In genomic region chr12:65327207-65328076, GRCh38 we compare ENCODE assay signal across 1 cellular context.
TF ChIP-seq lines count a peak whose summit lies in the region.

No MANE protein-coding gene starts in this region.

TF ChIP-seq in HepG2, 621 proteins besides CTCF, POLR2A, EP300 and RAD21 (continued from another document and continues in another):
- TF ChIP-seq FOXP4 (CRISPR knock-in tag; IDR thresholded peaks at IDR 0.05) (peak; percentile 94), ZNF430 (CRISPR knock-in tag; IDR thresholded peaks at IDR 0.05) (0 out of 2 replicates have a peak, but pooled peaks have one; percentile 40), ZNF264 (CRISPR knock-in tag; IDR thresholded peaks at IDR 0.05) (0 out of 2 replicates have a peak, but pooled peaks have one; percentile 33), YEATS4 (CRISPR knock-in tag; IDR thresholded peaks at IDR 0.05; ENCODE audit: borderline replicate concordance) (peak; percentile 47; the same call in 1 of the 2 replicates), ZNF598 (CRISPR knock-in tag; IDR thresholded peaks at IDR 0.05; ENCODE audit: borderline replicate concordance) (no peak), ELF1 (CRISPR knock-in tag; IDR thresholded peaks at IDR 0.05) (peak; percentile 44; the same call in 1 of the 2 replicates), TCF7 (IDR thresholded peaks at IDR 0.05; ENCODE audit: low read depth) (0 out of 2 replicates have a peak, but pooled peaks have one; percentile 14), ERF (CRISPR knock-in tag; IDR thresholded peaks at IDR 0.05) (peak; percentile 74), GABPB1 (CRISPR knock-in tag; IDR thresholded peaks at IDR 0.05) (peak; percentile 29; the same call in 1 of the 2 replicates), MTF1 (CRISPR knock-in tag; IDR thresholded peaks at IDR 0.05) (no peak), MED13 (CRISPR knock-in tag; IDR thresholded peaks at IDR 0.05) (no peak), FUBP1 (CRISPR knock-in tag; IDR thresholded peaks at IDR 0.05; ENCODE audit: borderline replicate concordance) (no peak), ATF6 (CRISPR knock-in tag; conservative IDR thresholded peaks at IDR 0.05) (0 out of 2 replicates have a peak, but pooled peaks have one; percentile 46), ZHX2 (IDR thresholded peaks at IDR 0.05; ENCODE audit: low read depth) (0 out of 2 replicates have a peak, but pooled peaks have one; percentile 23), ZHX2 (CRISPR knock-in tag; IDR thresholded peaks at IDR 0.05; ENCODE audit: borderline replicate concordance) (no peak), ASH2L (IDR thresholded peaks at IDR 0.05; ENCODE audit: insufficient read length, low read depth, low read length) (peak; percentile 73), FOXO1 (CRISPR knock-in tag; IDR thresholded peaks at IDR 0.05) (peak; percentile 90), EEA1 (CRISPR knock-in tag; IDR thresholded peaks at IDR 0.05; ENCODE audit: borderline replicate concordance) (no peak), RCOR2 (CRISPR knock-in tag; IDR thresholded peaks at IDR 0.05) (peak; percentile 44; the same call in 1 of the 2 replicates), POGZ (CRISPR knock-in tag; IDR thresholded peaks at IDR 0.05) (peak; percentile 66; the same call in 1 of the 2 replicates), KDM6A (CRISPR knock-in tag; IDR thresholded peaks at IDR 0.05; ENCODE audit: low read depth) (peak; percentile 87), ZMYM4 (CRISPR knock-in tag; IDR thresholded peaks at IDR 0.05) (peak; percentile 29; the same call in 1 of the 2 replicates), SUZ12 (IDR thresholded peaks at IDR 0.05; ENCODE audit: low read depth, low read length) (no peak), TP53 (CRISPR knock-in tag; conservative IDR thresholded peaks at IDR 0.05) (no peak), RFX3 (CRISPR knock-in tag; IDR thresholded peaks at IDR 0.05) (peak; percentile 33; the same call in 1 of the 2 replicates), NCOR1 (IDR thresholded peaks at IDR 0.05; ENCODE audit: borderline replicate concordance, low read length) (peak; percentile 63; the same call in 1 of the 2 replicates), PREB (CRISPR knock-in tag; IDR thresholded peaks at IDR 0.05) (no peak), HOMEZ (CRISPR knock-in tag; IDR thresholded peaks at IDR 0.05; ENCODE audit: low read depth) (peak; percentile 91; the same call in 1 of the 2 replicates), HMG20A (CRISPR knock-in tag; IDR thresholded peaks at IDR 0.05; ENCODE audit: borderline replicate concordance) (peak; percentile 88), STAT5B (CRISPR knock-in tag; IDR thresholded peaks at IDR 0.05) (no peak), USF2 (IDR thresholded peaks at IDR 0.05; ENCODE audit: low read depth, low read length) (no peak), USF2 (CRISPR knock-in tag; IDR thresholded peaks at IDR 0.05; ENCODE audit: borderline replicate concordance) (no peak), THRA (CRISPR knock-in tag; IDR thresholded peaks at IDR 0.05; ENCODE audit: borderline replicate concordance) (0 out of 2 replicates have a peak, but pooled peaks have one; percentile 41), ZNF354B (CRISPR knock-in tag; IDR thresholded peaks at IDR 0.05) (no peak), ZNF562 (CRISPR knock-in tag; IDR thresholded peaks at IDR 0.05; ENCODE audit: borderline replicate concordance) (no peak), ZNF713 (CRISPR knock-in tag; IDR thresholded peaks at IDR 0.05) (no peak), POGK (CRISPR knock-in tag; conservative IDR thresholded peaks at IDR 0.05) (no peak), HNF4G (IDR thresholded peaks at IDR 0.05; ENCODE audit: borderline replicate concordance, low read depth, low read length) (peak; percentile 75; the same call in 1 of the 2 replicates), HNF4G (CRISPR knock-in tag; IDR thresholded peaks at IDR 0.05; ENCODE audit: borderline replicate concordance, low read depth) (peak; percentile 55; the same call in 1 of the 2 replicates), ZC3H13 (CRISPR knock-in tag; IDR thresholded peaks at IDR 0.05) (no peak), PITX1 (CRISPR knock-in tag; IDR thresholded peaks at IDR 0.05) (peak; percentile 38; the same call in 1 of the 2 replicates), GATAD2A (CRISPR knock-in tag; IDR thresholded peaks at IDR 0.05) (peak; percentile 69)
